ENCODE assay signal across 20 cellular contexts in genomic region chr14:74977164-74977900, GRCh38. TPM values are rescaled to one million over a fixed set of nuclear protein-coding genes. Genes with fewer than 3 reads are reported as not detected.
"Had no signal": no experiment of that assay in that cellular context is flagged by ENCODE, and none has a peak within 500 bp of the region (broad histone marks: within the 10 kb centered on the region; RNA-seq: fewer than 3 reads in every experiment).

No MANE protein-coding gene starts in this region.

- H3K36me3 Mint-ChIP-seq: activated naive CD4-positive, alpha-beta T cell treated with anti-CD3 and anti-CD28 coated beads, Interleukin-2, amount 50 U/mL, for 24 hours; naive thymus-derived CD8-positive, alpha-beta T cell; stimulated activated naive B cell treated with anti-CD40 and anti-IgM and Interleukin-4, amounts not matched to agents 10 μg/mL and 1 μg/mL and 100 μg/mL, for 72 hours had no signal

- H3K27ac ChIP-seq: ascending aorta, gastrocnemius medialis, thyroid gland, vagina, WERI-Rb-1 had no signal

- H3K27ac Mint-ChIP-seq: activated naive CD4-positive, alpha-beta T cell treated with anti-CD3 and anti-CD28 coated beads, Interleukin-2, amount 50 U/mL, for 24 hours had no signal

- H3K36me3 ChIP-seq: ascending aorta, breast epithelium, gastrocnemius medialis, heart left ventricle, thyroid gland, vagina, WERI-Rb-1 had no signal

- H3K4me3 Mint-ChIP-seq: activated naive CD4-positive, alpha-beta T cell treated with anti-CD3 and anti-CD28 coated beads, Interleukin-2, amount 50 U/mL, for 24 hours; naive thymus-derived CD8-positive, alpha-beta T cell; stimulated activated naive B cell treated with anti-CD40 and anti-IgM and Interleukin-4, amounts not matched to agents 10 μg/mL and 1 μg/mL and 100 μg/mL, for 72 hours had no signal

- H3K27me3 Mint-ChIP-seq: activated naive CD4-positive, alpha-beta T cell treated with anti-CD3 and anti-CD28 coated beads, Interleukin-2, amount 50 U/mL, for 24 hours; stimulated activated naive B cell treated with anti-CD40 and anti-IgM and Interleukin-4, amounts not matched to agents 10 μg/mL and 1 μg/mL and 100 μg/mL, for 72 hours had no signal

- H3K27me3 ChIP-seq: ascending aorta, breast epithelium, gastrocnemius medialis, heart left ventricle, thyroid gland, vagina had no signal

- H3K9me3 Mint-ChIP-seq: activated naive CD4-positive, alpha-beta T cell treated with anti-CD3 and anti-CD28 coated beads, Interleukin-2, amount 50 U/mL, for 24 hours; naive thymus-derived CD8-positive, alpha-beta T cell; stimulated activated naive B cell treated with anti-CD40 and anti-IgM and Interleukin-4, amounts not matched to agents 10 μg/mL and 1 μg/mL and 100 μg/mL, for 72 hours had no signal

- H3K4me3 ChIP-seq: ascending aorta, breast epithelium, gastrocnemius medialis, heart left ventricle, thyroid gland, vagina had no signal

- ATAC-seq: esophagus mucosa; gastrocnemius medialis; heart left ventricle; naive thymus-derived CD8-positive, alpha-beta T cell; stimulated activated naive B cell treated with anti-CD40 and anti-IgM and Interleukin-4, amounts not matched to agents 10 μg/mL and 1 μg/mL and 100 μg/mL, for 72 hours had no signal

- H3K4me1 Mint-ChIP-seq: activated naive CD4-positive, alpha-beta T cell treated with anti-CD3 and anti-CD28 coated beads, Interleukin-2, amount 50 U/mL, for 24 hours; stimulated activated naive B cell treated with anti-CD40 and anti-IgM and Interleukin-4, amounts not matched to agents 10 μg/mL and 1 μg/mL and 100 μg/mL, for 72 hours had no signal

- DNase-seq: activated CD4-positive, alpha-beta T cell treated with anti-CD3 and anti-CD28 coated beads, Interleukin-2, amount 50 U/mL, for 4 hours; activated gamma-delta T cell; activated T-cell treated with anti-CD3 and anti-CD28 coated beads, Interleukin-2, amount 50 U/mL, for 48 hours; cortex of kidney; effector CD4-positive, alpha-beta T cell; gastrocnemius medialis; heart left ventricle; mesenchymal stem cell; naive thymus-derived CD8-positive, alpha-beta T cell; occipital lobe; retina; stimulated activated naive B cell treated with anti-CD40 and anti-IgM and Interleukin-4, amounts not matched to agents 10 μg/mL and 1 μg/mL and 100 μg/mL, for 72 hours; T-helper 2 cell; thyroid gland; WERI-Rb-1 had no signal

- H3K9me3 ChIP-seq: ascending aorta, breast epithelium, gastrocnemius medialis, heart left ventricle, thyroid gland, vagina had no signal

RNA-seq across cellular contexts. Expression of gene PGF, which starts 21.9 kb away (rescaled TPM):
- total RNA-seq: naive thymus-derived CD8-positive, alpha-beta T cell had no signal
